In genomic region chr6:13724174-13724573, GRCh38 we compare ENCODE assay signal across 14 cellular contexts. TPM values are rescaled to one million over a fixed set of nuclear protein-coding genes. Genes with fewer than 3 reads are reported as not detected.
DNase-seq lines count a peak whose midpoint lies in the region; ATAC-seq, FAIRE-seq and TF ChIP-seq lines count a peak whose summit lies in the region.
"Had no signal": no experiment of that assay in that cellular context is flagged by ENCODE, and none has a peak within 500 bp of the region (broad histone marks: within the 10 kb centered on the region; RNA-seq: fewer than 3 reads in every experiment).

No MANE protein-coding gene starts in this region.

- 36% methylated on average over 4 of the region's 4 CpGs for WGBS in A549 (ENCODE audit: missing lambda C conversion rate)
- WGBS in GM23248 (ENCODE audit: low coverage in 1 of 2, low lambda C conversion rate in 2 of 2, missing lambda C conversion rate in 2 of 2), 2 experiments: 54 to 55% methylated on average over 4 of the region's 4 CpGs
- 47% methylated on average over 4 of the region's 4 CpGs for WGBS in hepatocyte (ENCODE audit: low lambda C conversion rate, missing lambda C conversion rate)

- no peak for TF ChIP-seq RAD21 in A549 (conservative IDR thresholded peaks at IDR 0.05 in 1 of 2, IDR thresholded peaks at IDR 0.05 in 1 of 2)

- ATAC-seq in A549: peak; percentile 70 to 88
- ATAC-seq in HG03439 (IDR thresholded peaks at IDR 0.05; ENCODE audit: unreplicated experiment): no peak
- ATAC-seq in HG02884 (IDR thresholded peaks at IDR 0.05; ENCODE audit: unreplicated experiment): no peak
- ATAC-seq in GM19328 (IDR thresholded peaks at IDR 0.05; ENCODE audit: unreplicated experiment): no peak

- H4K20me1 ChIP-seq in GM23248 (ENCODE audit: insufficient read depth) (no peaks in the 10 kb centered on the region), hepatocyte (ENCODE audit: insufficient read depth, poor library complexity, severe bottlenecking) (no peaks in the 10 kb centered on the region)

- H3K4me3 ChIP-seq in A549 (no peak overlapping the region), GM23248 (no peak overlapping the region), hepatocyte (no peak overlapping the region)
- H3K4me3 ChIP-seq: esophagus muscularis mucosa had no signal

- H3K9ac ChIP-seq in GM23248: no peak overlapping the region

- H3K27ac ChIP-seq in A549 (peak overlapping the region in 1 of 2 experiments; percentile 39; a peak in 1 of 6 replicates), GM23248 (no peak overlapping the region), RWPE1 (peak overlapping the region; percentile 73), hepatocyte (peak overlapping the region; percentile 21)
- H3K27ac ChIP-seq: esophagus muscularis mucosa, VCaP had no signal

- no peaks in the 10 kb centered on the region for H3K79me2 ChIP-seq in GM23248 (ENCODE audit: insufficient read depth)
- no peaks in the 10 kb centered on the region for H3K79me2 ChIP-seq in hepatocyte

- H3K9me2 ChIP-seq in GM23248 (ENCODE audit: insufficient read depth): no peaks in the 10 kb centered on the region
- H3K9me2 ChIP-seq in hepatocyte (replicated peaks; ENCODE audit: insufficient read depth): no peaks in the 10 kb centered on the region

- POLR2A ChIA-PET in A549 (lab: Yijun Ruan, JAX): no interaction called here
- POLR2A ChIA-PET in RWPE1 (lab: Yijun Ruan, JAX; ENCODE audit: low non-redundant PET): no interaction called here

- peak in 1 of 2 experiments; percentile 60 for DNase-seq in A549 (ENCODE audit: low read depth in 1 of 2, low spot score in 1 of 2)
- peak; percentile 27 for DNase-seq in GM23248
- DNase-seq in RWPE1 (ENCODE audit: low spot score): peak; percentile 96
- peak; percentile 36 for DNase-seq in hepatocyte (ENCODE audit: low spot score)
- no peak for DNase-seq in cerebellar nuclear complex (lab: John Stamatoyannopoulos, UW)
- DNase-seq: activated T-cell treated with anti-CD3 and anti-CD28 coated beads, Interleukin-2, amount 50 U/mL, for 1 hour; occipital lobe; OCI-M1 had no signal

- no peaks in the 10 kb centered on the region for H3K9me3 ChIP-seq in A549
- H3K9me3 ChIP-seq in GM23248 (ENCODE audit: low read depth): no peaks in the 10 kb centered on the region
- no peaks in the 10 kb centered on the region for H3K9me3 ChIP-seq in hepatocyte (ENCODE audit: low read depth)
- H3K9me3 ChIP-seq: esophagus muscularis mucosa had no signal

- no peak for TF ChIP-seq POLR2A in A549 (IDR thresholded peaks at IDR 0.05; ENCODE audit: low read length)

- H2AFZ ChIP-seq in GM23248 (no peak overlapping the region), hepatocyte (no peak overlapping the region)

- H3K4me2 ChIP-seq in A549 (peak overlapping the region; percentile 41; the same call in 2 of the 3 replicates), GM23248 (ENCODE audit: unreplicated experiment) (no peak overlapping the region), hepatocyte (no peak overlapping the region)

- FAIRE-seq in A549 (lab: Jason Lieb, UNC): no peak
- FAIRE-seq: islet of Langerhans had no signal

- TF ChIP-seq EP300 in A549 (IDR thresholded peaks at IDR 0.05): no peak

- in situ Hi-C loops in GM23248 (cut with MboI): no loop called here

- H3F3A ChIP-seq in GM23248 (ENCODE audit: insufficient read depth): no peaks in the 10 kb centered on the region

- H3K27me3 ChIP-seq in GM23248 (replicated peaks; ENCODE audit: insufficient read depth) (no peaks in the 10 kb centered on the region), hepatocyte (no peaks in the 10 kb centered on the region)
- H3K27me3 ChIP-seq: esophagus muscularis mucosa had no signal

- CTCF ChIA-PET in A549 (lab: Yijun Ruan, JAX): interaction anchor here (1.0 kb wide), 1 partner anchor 71 kb away, joined by 4 read pairs; no protein-coding TSS in a partner anchor
- CTCF ChIA-PET in RWPE1 (lab: Yijun Ruan, JAX): no interaction called here

- H3K36me3 ChIP-seq in GM23248 (ENCODE audit: low read depth) (no peaks in the 10 kb centered on the region), hepatocyte (replicated peaks; ENCODE audit: insufficient read depth, low read depth) (no peaks in the 10 kb centered on the region)
- H3K36me3 ChIP-seq: esophagus muscularis mucosa had no signal

- H3K4me1 ChIP-seq in A549 (peaks cover 17% of the 10 kb centered on the region; the same call in 2 of the 3 replicates), GM23248 (ENCODE audit: insufficient read depth) (no peaks in the 10 kb centered on the region), hepatocyte (ENCODE audit: insufficient read depth) (no peaks in the 10 kb centered on the region)
- H3K4me1 ChIP-seq: esophagus muscularis mucosa had no signal

- TF ChIP-seq CTCF in A549 (IDR thresholded peaks at IDR 0.05) (no peak), RWPE1 (conservative IDR thresholded peaks at IDR 0.05; ENCODE audit: low read depth) (no peak), hepatocyte (IDR thresholded peaks at IDR 0.05; ENCODE audit: poor library complexity) (no peak)

TF ChIP-seq in A549, 52 proteins besides CTCF, POLR2A, EP300 and RAD21:
- no peak for TF ChIP-seq ELK1 (IDR thresholded peaks at IDR 0.05; ENCODE audit: low read depth, low read length)
- TF ChIP-seq ZFP36 (IDR thresholded peaks at IDR 0.05; ENCODE audit: borderline replicate concordance, partially characterized antibody): no peak
- no peak for TF ChIP-seq ESRRA (IDR thresholded peaks at IDR 0.05; ENCODE audit: borderline replicate concordance, low read length)
- TF ChIP-seq HES2 (IDR thresholded peaks at IDR 0.05): no peak
- no peak for TF ChIP-seq RCOR1 (IDR thresholded peaks at IDR 0.05; ENCODE audit: low read depth, low read length)
- no peak for TF ChIP-seq E2F6 (IDR thresholded peaks at IDR 0.05; ENCODE audit: borderline replicate concordance, low read depth)
- no peak for TF ChIP-seq ATOH8 (CRISPR knock-in tag; IDR thresholded peaks at IDR 0.05; ENCODE audit: low read depth)
- TF ChIP-seq PHF8 (IDR thresholded peaks at IDR 0.05; ENCODE audit: borderline replicate concordance, low read depth): no peak
- TF ChIP-seq PBX3 (IDR thresholded peaks at IDR 0.05): no peak
- no peak for TF ChIP-seq ZNF302 (CRISPR knock-in tag; IDR thresholded peaks at IDR 0.05)
- TF ChIP-seq EHMT2 (IDR thresholded peaks at IDR 0.05; ENCODE audit: low read depth): no peak
- TF ChIP-seq MAFK (IDR thresholded peaks at IDR 0.05; ENCODE audit: partially characterized antibody): no peak
- TF ChIP-seq POLR2AphosphoS2 (conservative IDR thresholded peaks at IDR 0.05; ENCODE audit: low read length): no peak
- no peak for TF ChIP-seq KDM1A (IDR thresholded peaks at IDR 0.05; ENCODE audit: low read depth)
- no peak for TF ChIP-seq CEBPB (IDR thresholded peaks at IDR 0.05)
- TF ChIP-seq CHD2 (IDR thresholded peaks at IDR 0.05; ENCODE audit: low read length, partially characterized antibody): no peak
- no peak for TF ChIP-seq EHF (CRISPR knock-in tag; IDR thresholded peaks at IDR 0.05)

RNA-seq across cellular contexts. Expression of gene RANBP9, which starts 12.5 kb away (rescaled TPM):
- polyA plus RNA-seq in A549 (2011; rRNA removed) (15.7 and 20.3 TPM in 2 replicates), A549 (2017; fragmentation: RNase III; extraction: RNeasy Plus Mini Kit Qiagen cat#74134 plus additional on column Dnase treatment) (13.7 to 15.2 TPM (median 14.3 TPM) in 3 replicates), GM23248 (2016; fragmentation: Nextera tagmentation; extraction: Ambion mirVana) (8.0 and 8.8 TPM in 2 replicates), hepatocyte (20.1 and 24.2 TPM in 2 replicates)
- 7.1 TPM in 2 replicates for polyA plus RNA-seq in A549 (2012; cell fraction: cytosol; rRNA removed)
- 4.0 and 5.3 TPM in 2 replicates for polyA plus RNA-seq in A549 (2012; cell fraction: nucleus; rRNA removed)
- 10.2 and 11.8 TPM in 2 replicates for polyA minus RNA-seq in A549 (2011; rRNA and poly(A)+ RNA removed)
- 28.3 and 29.8 TPM in 2 replicates for total RNA-seq in GM23248 (2014; rRNA removed; shearing (Covaris generic))
- 28.6 and 36.1 TPM in 2 replicates for total RNA-seq in hepatocyte

Comparison
In these comparisons a context has a peak if more than half of its experiments do, and no peak if none do; other contexts are left out.
1. ATAC-seq: peak in A549 (2 of 2); none in HG03439 (single experiment), HG02884 (single experiment) and GM19328 (single experiment).
2. DNase-seq: peak in GM23248 (single experiment), RWPE1 (single experiment) and hepatocyte (single experiment); none in cerebellar nuclear complex (0 of 2).